14 cellular contexts compared by ENCODE assay signal in genomic region chr6:47103931-47104330, GRCh38.
A peak's percentile ranks its signal among the peaks of the same experiment; 100 is the strongest.
DNase-seq lines count a peak whose midpoint lies in the region; ATAC-seq and TF ChIP-seq lines count a peak whose summit lies in the region.
"Had no signal": no experiment of that assay in that cellular context is flagged by ENCODE, and none has a peak within 500 bp of the region (broad histone marks: within the 10 kb centered on the region; RNA-seq: fewer than 3 reads in every experiment).

No MANE protein-coding gene starts in this region.

- WGBS in hepatocyte (ENCODE audit: low lambda C conversion rate, missing lambda C conversion rate), result 76% methylated on average over 6 of the region's 6 CpGs

- peak; percentile 79 for ATAC-seq in Right ventricle myocardium superior (ENCODE audit: poor library complexity)
- no peak for ATAC-seq in HG03097 (IDR thresholded peaks at IDR 0.05; ENCODE audit: low FRiP score, unreplicated experiment)
- ATAC-seq in HG03457 (IDR thresholded peaks at IDR 0.05; ENCODE audit: unreplicated experiment), result no peak
- no peak for ATAC-seq in activated T-helper 17 cell treated with anti-CD3 and anti-CD28 coated beads, Interleukin-2, amount 50 U/mL, for 72 hours (replicated peaks)
- ATAC-seq: activated CD4-positive, alpha-beta T cell treated with anti-CD3 and anti-CD28 coated beads for 36 hours; naive thymus-derived CD8-positive, alpha-beta T cell had no signal

- H3K4me3 Mint-ChIP-seq in activated T-helper 17 cell treated with anti-CD3 and anti-CD28 coated beads, Interleukin-2, amount 50 U/mL, for 72 hours, result no peak overlapping the region
- H3K4me3 Mint-ChIP-seq: activated CD4-positive, alpha-beta T cell treated with anti-CD3 and anti-CD28 coated beads for 36 hours; naive thymus-derived CD8-positive, alpha-beta T cell had no signal

- no peaks in the 10 kb centered on the region for H3K79me2 ChIP-seq in hepatocyte

- no peaks in the 10 kb centered on the region for H3K9me2 ChIP-seq in hepatocyte (replicated peaks; ENCODE audit: insufficient read depth)

- no peaks in the 10 kb centered on the region for H4K20me1 ChIP-seq in hepatocyte (ENCODE audit: insufficient read depth, poor library complexity, severe bottlenecking)

- H3K4me2 ChIP-seq in hepatocyte, result no peak overlapping the region

- H3K27ac Mint-ChIP-seq in activated T-helper 17 cell treated with anti-CD3 and anti-CD28 coated beads, Interleukin-2, amount 50 U/mL, for 72 hours, result no peak overlapping the region
- H3K27ac Mint-ChIP-seq: activated CD4-positive, alpha-beta T cell treated with anti-CD3 and anti-CD28 coated beads for 36 hours; activated T-helper 2 cell treated with anti-CD3 and anti-CD28 coated beads, Interferon-gamma antibody, Interleukin-2, Interleukin-4, amounts not matched to agents 10 μg/mL and 5 μg/mL and 100 μg/mL, durations not matched to agents 14 hours and 24 hours and 36 hours had no signal

- H3K36me3 Mint-ChIP-seq in activated T-helper 17 cell treated with anti-CD3 and anti-CD28 coated beads, Interleukin-2, amount 50 U/mL, for 72 hours (ENCODE audit: low read depth), result no peaks in the 10 kb centered on the region
- H3K36me3 Mint-ChIP-seq: naive thymus-derived CD8-positive, alpha-beta T cell had no signal

- peaks cover 14% of the 10 kb centered on the region for H3K4me1 ChIP-seq in adipocyte (ENCODE audit: control insufficient read depth, insufficient read depth, low read length)
- H3K4me1 ChIP-seq in hepatocyte (ENCODE audit: insufficient read depth), result peaks cover 10% of the 10 kb centered on the region
- H3K4me1 ChIP-seq: tibial artery had no signal

- H3K27me3 ChIP-seq in adipocyte (replicated peaks; ENCODE audit: control insufficient read depth, insufficient read depth, low read length), result no peaks in the 10 kb centered on the region
- no peaks in the 10 kb centered on the region for H3K27me3 ChIP-seq in hepatocyte
- H3K27me3 ChIP-seq: tibial artery had no signal

- peaks cover 13% of the 10 kb centered on the region for H3K27me3 Mint-ChIP-seq in activated T-helper 17 cell treated with anti-CD3 and anti-CD28 coated beads, Interleukin-2, amount 50 U/mL, for 72 hours
- H3K27me3 Mint-ChIP-seq: activated CD4-positive, alpha-beta T cell treated with anti-CD3 and anti-CD28 coated beads for 36 hours had no signal

- H2AFZ ChIP-seq in hepatocyte, result no peak overlapping the region

- H3K4me3 ChIP-seq in adipocyte (ENCODE audit: low read length), result no peak overlapping the region
- H3K4me3 ChIP-seq in hepatocyte, result no peak overlapping the region
- H3K4me3 ChIP-seq: skin epidermis, tibial artery had no signal

- H3K9ac ChIP-seq in adipocyte (ENCODE audit: low read length), result no peak overlapping the region

- H3K9me3 Mint-ChIP-seq in activated T-helper 17 cell treated with anti-CD3 and anti-CD28 coated beads, Interleukin-2, amount 50 U/mL, for 72 hours, result no peaks in the 10 kb centered on the region
- H3K9me3 Mint-ChIP-seq: activated T-helper 2 cell treated with anti-CD3 and anti-CD28 coated beads, Interferon-gamma antibody, Interleukin-2, Interleukin-4, amounts not matched to agents 10 μg/mL and 5 μg/mL and 100 μg/mL, durations not matched to agents 14 hours and 24 hours and 36 hours; naive thymus-derived CD8-positive, alpha-beta T cell had no signal

- no peak for DNase-seq in Right ventricle myocardium superior
- no peak for DNase-seq in cardiac septum (ENCODE audit: low spot score)
- peak; percentile 73 for DNase-seq in adipocyte (ENCODE audit: low read depth)
- DNase-seq in hepatocyte (ENCODE audit: low spot score), result peak; percentile 35
- no peak for DNase-seq in SW480 (ENCODE audit: low spot score)
- DNase-seq: activated CD4-positive, alpha-beta T cell treated with anti-CD3 and anti-CD28 coated beads for 36 hours; naive thymus-derived CD8-positive, alpha-beta T cell; NCI-H524 treated with DMSO at 0.1 percent for 48 hours had no signal

- no peak overlapping the region for H3K27ac ChIP-seq in hepatocyte
- H3K27ac ChIP-seq: tibial artery had no signal

- H3K9me3 ChIP-seq in adipocyte (ENCODE audit: control insufficient read depth, low read length) (no peaks in the 10 kb centered on the region), hepatocyte (ENCODE audit: low read depth) (no peaks in the 10 kb centered on the region)
- H3K9me3 ChIP-seq: tibial artery had no signal

- H3K36me3 ChIP-seq in adipocyte (ENCODE audit: control insufficient read depth, insufficient read depth, low read length, severe bottlenecking), result no peaks in the 10 kb centered on the region
- H3K36me3 ChIP-seq in hepatocyte (replicated peaks; ENCODE audit: insufficient read depth, low read depth), result no peaks in the 10 kb centered on the region
- H3K36me3 ChIP-seq: tibial artery had no signal

- no peaks in the 10 kb centered on the region for H3K4me1 Mint-ChIP-seq in activated T-helper 17 cell treated with anti-CD3 and anti-CD28 coated beads, Interleukin-2, amount 50 U/mL, for 72 hours
- H3K4me1 Mint-ChIP-seq: activated CD4-positive, alpha-beta T cell treated with anti-CD3 and anti-CD28 coated beads for 36 hours; naive thymus-derived CD8-positive, alpha-beta T cell had no signal

- no peak for TF ChIP-seq CTCF in hepatocyte (IDR thresholded peaks at IDR 0.05; ENCODE audit: poor library complexity)

- intact Hi-C loops in Right ventricle myocardium superior (cut with DNase I) (no loop called here), cardiac septum (cut with DNase I) (no loop called here)

Comparison
In these comparisons a context has a peak if more than half of its experiments do, and no peak if none do; other contexts are left out.
1. DNase-seq: peak in adipocyte (single experiment) and hepatocyte (single experiment); none in Right ventricle myocardium superior (single experiment), cardiac septum (single experiment) and SW480 (single experiment).